In the genomic region with DNA sequence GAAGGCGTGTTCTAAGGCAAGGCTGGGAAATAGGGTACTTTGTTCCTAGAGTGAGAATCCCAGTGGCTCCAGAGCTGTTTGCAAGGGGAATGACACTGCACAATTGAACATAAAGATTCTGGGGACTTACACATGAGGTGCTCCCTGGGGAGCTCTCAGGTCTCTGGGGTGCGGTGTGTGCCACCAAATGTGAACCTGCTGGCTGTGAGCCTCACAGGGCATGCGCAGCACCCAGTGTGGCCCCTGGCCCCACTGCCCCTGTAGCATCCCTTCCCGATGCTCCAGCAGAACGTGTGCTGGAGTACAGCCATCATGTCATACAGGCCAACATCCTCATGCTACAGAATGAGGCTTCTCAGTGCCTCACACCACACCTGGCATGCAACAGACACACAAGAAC, we compare ENCODE assay signal across 20 cellular contexts.
"Had no signal": no experiment of that assay in that cellular context is flagged by ENCODE, and none has a peak within 500 bp of the region (broad histone marks: within the 10 kb centered on the region; RNA-seq: fewer than 3 reads in every experiment).

No MANE protein-coding gene starts in this region.

- H3K9me3 Mint-ChIP-seq: activated naive CD4-positive, alpha-beta T cell treated with anti-CD3 and anti-CD28 coated beads for 36 hours; endodermal cell; memory B cell had no signal

- H3K4me3 Mint-ChIP-seq: activated naive CD4-positive, alpha-beta T cell treated with anti-CD3 and anti-CD28 coated beads for 36 hours; activated naive CD8-positive, alpha-beta T cell treated with anti-CD3 and anti-CD28 coated beads, Interleukin-2, amount 10 ng/mL, durations not matched to agents 7 days and 5 days; endodermal cell; memory B cell; neural crest cell had no signal

- H3K27ac Mint-ChIP-seq: activated naive CD4-positive, alpha-beta T cell treated with anti-CD3 and anti-CD28 coated beads for 36 hours; activated naive CD8-positive, alpha-beta T cell treated with anti-CD3 and anti-CD28 coated beads, Interleukin-2, amount 10 ng/mL, durations not matched to agents 7 days and 5 days; endodermal cell; memory B cell had no signal

- H3K36me3 ChIP-seq: esophagus squamous epithelium, gastrocnemius medialis, stomach, transverse colon, vagina, WERI-Rb-1 had no signal

- H3K4me1 ChIP-seq: gastrocnemius medialis, vagina had no signal

- H3K9me3 ChIP-seq: esophagus squamous epithelium, gastrocnemius medialis, stomach, transverse colon, vagina had no signal

- H3K27ac ChIP-seq: coronary artery, esophagus squamous epithelium, gastrocnemius medialis, stomach, vagina, WERI-Rb-1 had no signal

- ATAC-seq: gastrocnemius medialis, sciatic nerve had no signal

- DNase-seq: activated effector memory CD4-positive, alpha-beta T cell treated with Interleukin-2 at 50 U/mL for 16 hours; amniotic stem cell; esophagus squamous epithelium; gastrocnemius medialis; head of caudate nucleus; hypothalamus; stomach had no signal

- H3K4me3 ChIP-seq: coronary artery, esophagus squamous epithelium, gastrocnemius medialis, stomach, transverse colon, vagina had no signal

- H3K36me3 Mint-ChIP-seq: activated naive CD8-positive, alpha-beta T cell treated with anti-CD3 and anti-CD28 coated beads, Interleukin-2, amount 10 ng/mL, durations not matched to agents 7 days and 5 days; memory B cell had no signal

- H3K27me3 ChIP-seq: gastrocnemius medialis, stomach, transverse colon, vagina had no signal

- FAIRE-seq: bronchial epithelial cell, islet of Langerhans, small intestine had no signal
